ENCODE assay signal across 1 cellular context in the genomic region with DNA sequence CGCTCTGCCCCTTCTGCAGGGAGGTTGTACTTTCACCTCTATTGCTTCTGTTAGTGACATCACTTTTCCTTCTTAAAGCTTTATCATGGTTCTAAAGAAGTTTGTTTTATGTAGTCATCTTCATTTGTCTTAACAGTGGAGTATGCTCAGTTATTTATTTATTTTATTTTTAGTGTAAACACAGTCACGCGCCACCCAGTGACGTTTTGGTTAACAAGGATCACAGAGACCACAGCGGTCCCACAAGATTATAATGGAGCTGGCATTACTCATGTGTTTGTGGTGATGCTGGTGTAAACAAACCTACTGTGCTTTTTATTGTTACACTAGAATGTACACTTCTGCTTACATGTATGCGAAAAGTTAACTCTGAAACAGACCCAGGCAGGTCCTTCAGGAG.
TF ChIP-seq lines count a peak whose summit lies in the region.

No MANE protein-coding gene starts in this region.

TF ChIP-seq in GM23338, 12 proteins besides CTCF, POLR2A, EP300 and RAD21 (continued from another document):
- TF ChIP-seq, protein P1, sequence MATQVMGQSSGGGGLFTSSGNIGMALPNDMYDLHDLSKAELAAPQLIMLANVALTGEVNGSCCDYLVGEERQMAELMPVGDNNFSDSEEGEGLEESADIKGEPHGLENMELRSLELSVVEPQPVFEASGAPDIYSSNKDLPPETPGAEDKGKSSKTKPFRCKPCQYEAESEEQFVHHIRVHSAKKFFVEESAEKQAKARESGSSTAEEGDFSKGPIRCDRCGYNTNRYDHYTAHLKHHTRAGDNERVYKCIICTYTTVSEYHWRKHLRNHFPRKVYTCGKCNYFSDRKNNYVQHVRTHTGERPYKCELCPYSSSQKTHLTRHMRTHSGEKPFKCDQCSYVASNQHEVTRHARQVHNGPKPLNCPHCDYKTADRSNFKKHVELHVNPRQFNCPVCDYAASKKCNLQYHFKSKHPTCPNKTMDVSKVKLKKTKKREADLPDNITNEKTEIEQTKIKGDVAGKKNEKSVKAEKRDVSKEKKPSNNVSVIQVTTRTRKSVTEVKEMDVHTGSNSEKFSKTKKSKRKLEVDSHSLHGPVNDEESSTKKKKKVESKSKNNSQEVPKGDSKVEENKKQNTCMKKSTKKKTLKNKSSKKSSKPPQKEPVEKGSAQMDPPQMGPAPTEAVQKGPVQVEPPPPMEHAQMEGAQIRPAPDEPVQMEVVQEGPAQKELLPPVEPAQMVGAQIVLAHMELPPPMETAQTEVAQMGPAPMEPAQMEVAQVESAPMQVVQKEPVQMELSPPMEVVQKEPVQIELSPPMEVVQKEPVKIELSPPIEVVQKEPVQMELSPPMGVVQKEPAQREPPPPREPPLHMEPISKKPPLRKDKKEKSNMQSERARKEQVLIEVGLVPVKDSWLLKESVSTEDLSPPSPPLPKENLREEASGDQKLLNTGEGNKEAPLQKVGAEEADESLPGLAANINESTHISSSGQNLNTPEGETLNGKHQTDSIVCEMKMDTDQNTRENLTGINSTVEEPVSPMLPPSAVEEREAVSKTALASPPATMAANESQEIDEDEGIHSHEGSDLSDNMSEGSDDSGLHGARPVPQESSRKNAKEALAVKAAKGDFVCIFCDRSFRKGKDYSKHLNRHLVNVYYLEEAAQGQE (IDR thresholded peaks at IDR 0.05; ENCODE audit: unreplicated experiment): no peak
- no peak for TF ChIP-seq NANOG (IDR thresholded peaks at IDR 0.05; ENCODE audit: borderline replicate concordance)
- TF ChIP-seq, protein P2, sequence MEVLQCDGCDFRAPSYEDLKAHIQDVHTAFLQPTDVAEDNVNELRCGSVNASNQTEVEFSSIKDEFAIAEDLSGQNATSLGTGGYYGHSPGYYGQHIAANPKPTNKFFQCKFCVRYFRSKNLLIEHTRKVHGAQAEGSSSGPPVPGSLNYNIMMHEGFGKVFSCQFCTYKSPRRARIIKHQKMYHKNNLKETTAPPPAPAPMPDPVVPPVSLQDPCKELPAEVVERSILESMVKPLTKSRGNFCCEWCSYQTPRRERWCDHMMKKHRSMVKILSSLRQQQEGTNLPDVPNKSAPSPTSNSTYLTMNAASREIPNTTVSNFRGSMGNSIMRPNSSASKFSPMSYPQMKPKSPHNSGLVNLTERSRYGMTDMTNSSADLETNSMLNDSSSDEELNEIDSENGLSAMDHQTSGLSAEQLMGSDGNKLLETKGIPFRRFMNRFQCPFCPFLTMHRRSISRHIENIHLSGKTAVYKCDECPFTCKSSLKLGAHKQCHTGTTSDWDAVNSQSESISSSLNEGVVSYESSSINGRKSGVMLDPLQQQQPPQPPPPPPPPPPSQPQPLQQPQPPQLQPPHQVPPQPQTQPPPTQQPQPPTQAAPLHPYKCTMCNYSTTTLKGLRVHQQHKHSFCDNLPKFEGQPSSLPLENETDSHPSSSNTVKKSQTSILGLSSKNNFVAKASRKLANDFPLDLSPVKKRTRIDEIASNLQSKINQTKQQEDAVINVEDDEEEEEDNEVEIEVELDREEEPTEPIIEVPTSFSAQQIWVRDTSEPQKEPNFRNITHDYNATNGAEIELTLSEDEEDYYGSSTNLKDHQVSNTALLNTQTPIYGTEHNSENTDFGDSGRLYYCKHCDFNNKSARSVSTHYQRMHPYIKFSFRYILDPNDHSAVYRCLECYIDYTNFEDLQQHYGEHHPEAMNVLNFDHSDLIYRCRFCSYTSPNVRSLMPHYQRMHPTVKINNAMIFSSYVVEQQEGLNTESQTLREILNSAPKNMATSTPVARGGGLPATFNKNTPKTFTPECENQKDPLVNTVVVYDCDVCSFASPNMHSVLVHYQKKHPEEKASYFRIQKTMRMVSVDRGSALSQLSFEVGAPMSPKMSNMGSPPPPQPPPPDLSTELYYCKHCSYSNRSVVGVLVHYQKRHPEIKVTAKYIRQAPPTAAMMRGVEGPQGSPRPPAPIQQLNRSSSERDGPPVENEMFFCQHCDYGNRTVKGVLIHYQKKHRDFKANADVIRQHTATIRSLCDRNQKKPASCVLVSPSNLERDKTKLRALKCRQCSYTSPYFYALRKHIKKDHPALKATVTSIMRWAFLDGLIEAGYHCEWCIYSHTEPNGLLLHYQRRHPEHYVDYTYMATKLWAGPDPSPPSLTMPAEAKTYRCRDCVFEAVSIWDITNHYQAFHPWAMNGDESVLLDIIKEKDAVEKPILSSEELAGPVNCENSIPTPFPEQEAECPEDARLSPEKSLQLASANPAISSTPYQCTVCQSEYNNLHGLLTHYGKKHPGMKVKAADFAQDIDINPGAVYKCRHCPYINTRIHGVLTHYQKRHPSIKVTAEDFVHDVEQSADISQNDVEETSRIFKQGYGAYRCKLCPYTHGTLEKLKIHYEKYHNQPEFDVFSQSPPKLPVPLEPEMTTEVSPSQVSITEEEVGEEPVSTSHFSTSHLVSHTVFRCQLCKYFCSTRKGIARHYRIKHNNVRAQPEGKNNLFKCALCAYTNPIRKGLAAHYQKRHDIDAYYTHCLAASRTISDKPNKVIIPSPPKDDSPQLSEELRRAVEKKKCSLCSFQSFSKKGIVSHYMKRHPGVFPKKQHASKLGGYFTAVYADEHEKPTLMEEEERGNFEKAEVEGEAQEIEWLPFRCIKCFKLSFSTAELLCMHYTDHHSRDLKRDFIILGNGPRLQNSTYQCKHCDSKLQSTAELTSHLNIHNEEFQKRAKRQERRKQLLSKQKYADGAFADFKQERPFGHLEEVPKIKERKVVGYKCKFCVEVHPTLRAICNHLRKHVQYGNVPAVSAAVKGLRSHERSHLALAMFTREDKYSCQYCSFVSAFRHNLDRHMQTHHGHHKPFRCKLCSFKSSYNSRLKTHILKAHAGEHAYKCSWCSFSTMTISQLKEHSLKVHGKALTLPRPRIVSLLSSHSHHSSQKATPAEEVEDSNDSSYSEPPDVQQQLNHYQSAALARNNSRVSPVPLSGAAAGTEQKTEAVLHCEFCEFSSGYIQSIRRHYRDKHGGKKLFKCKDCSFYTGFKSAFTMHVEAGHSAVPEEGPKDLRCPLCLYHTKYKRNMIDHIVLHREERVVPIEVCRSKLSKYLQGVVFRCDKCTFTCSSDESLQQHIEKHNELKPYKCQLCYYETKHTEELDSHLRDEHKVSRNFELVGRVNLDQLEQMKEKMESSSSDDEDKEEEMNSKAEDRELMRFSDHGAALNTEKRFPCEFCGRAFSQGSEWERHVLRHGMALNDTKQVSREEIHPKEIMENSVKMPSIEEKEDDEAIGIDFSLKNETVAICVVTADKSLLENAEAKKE (CRISPR knock-in tag; IDR thresholded peaks at IDR 0.05): no peak
- TF ChIP-seq POLR2AphosphoS5 (IDR thresholded peaks at IDR 0.05; ENCODE audit: low read depth): no peak
- TF ChIP-seq EZH2phosphoT487 (IDR thresholded peaks at IDR 0.05; ENCODE audit: unreplicated experiment): no peak
- no peak for TF ChIP-seq ZNF114 (CRISPR knock-in tag; IDR thresholded peaks at IDR 0.05)
TF ChIP-seq in GM23338: peak in this region for 0.
